3 cellular contexts compared by ENCODE assay signal in the genomic region with DNA sequence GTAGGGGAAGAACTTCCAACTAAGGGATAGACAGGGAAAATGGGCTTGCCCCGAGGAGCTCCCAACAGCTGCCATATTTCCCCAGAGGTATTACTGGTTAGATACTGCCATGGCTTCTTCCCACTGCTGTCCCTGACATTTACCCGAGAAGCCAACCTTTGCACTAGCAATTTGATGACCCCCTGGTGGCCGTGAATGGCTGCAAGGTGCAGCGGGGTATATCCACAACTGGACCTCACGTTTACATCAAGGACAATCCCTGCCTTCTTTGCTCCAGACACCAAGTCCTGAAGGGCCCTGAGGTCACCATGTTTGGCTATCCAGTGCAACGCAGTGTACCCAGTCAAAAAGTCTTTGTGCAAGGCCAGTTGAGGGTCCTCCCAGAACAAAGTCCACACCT.
TF ChIP-seq lines count a peak whose summit lies in the region.

No MANE protein-coding gene starts in this region.

TF ChIP-seq in SK-N-SH, 30 proteins besides CTCF, POLR2A, EP300 and RAD21:
- TF ChIP-seq, protein P1, sequence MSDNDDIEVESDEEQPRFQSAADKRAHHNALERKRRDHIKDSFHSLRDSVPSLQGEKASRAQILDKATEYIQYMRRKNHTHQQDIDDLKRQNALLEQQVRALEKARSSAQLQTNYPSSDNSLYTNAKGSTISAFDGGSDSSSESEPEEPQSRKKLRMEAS (IDR thresholded peaks at IDR 0.05; ENCODE audit: low read depth) = no peak
- TF ChIP-seq EZH2phosphoT487 (IDR thresholded peaks at IDR 0.05; ENCODE audit: borderline replicate concordance, low read depth) (no peak), RXRA (IDR thresholded peaks at IDR 0.05; ENCODE audit: borderline replicate concordance, low read depth) (no peak), RCOR1 (IDR thresholded peaks at IDR 0.05; ENCODE audit: low read length) (no peak), ELF1 (IDR thresholded peaks at IDR 0.05) (no peak), YY1 (IDR thresholded peaks at IDR 0.05; ENCODE audit: low read depth) (no peak), GABPA (IDR thresholded peaks at IDR 0.05; ENCODE audit: low read depth) (no peak), TAF1 (IDR thresholded peaks at IDR 0.05; ENCODE audit: borderline replicate concordance, low read depth, low read length) (no peak)

TF ChIP-seq in SK-N-SH treated with all-trans-retinoic acid at 6 μM for 48 hours, 23 proteins besides CTCF, POLR2A, EP300 and RAD21:
- no peak for TF ChIP-seq ZNF8 (CRISPR knock-in tag; IDR thresholded peaks at IDR 0.05)
- TF ChIP-seq, protein P2, sequence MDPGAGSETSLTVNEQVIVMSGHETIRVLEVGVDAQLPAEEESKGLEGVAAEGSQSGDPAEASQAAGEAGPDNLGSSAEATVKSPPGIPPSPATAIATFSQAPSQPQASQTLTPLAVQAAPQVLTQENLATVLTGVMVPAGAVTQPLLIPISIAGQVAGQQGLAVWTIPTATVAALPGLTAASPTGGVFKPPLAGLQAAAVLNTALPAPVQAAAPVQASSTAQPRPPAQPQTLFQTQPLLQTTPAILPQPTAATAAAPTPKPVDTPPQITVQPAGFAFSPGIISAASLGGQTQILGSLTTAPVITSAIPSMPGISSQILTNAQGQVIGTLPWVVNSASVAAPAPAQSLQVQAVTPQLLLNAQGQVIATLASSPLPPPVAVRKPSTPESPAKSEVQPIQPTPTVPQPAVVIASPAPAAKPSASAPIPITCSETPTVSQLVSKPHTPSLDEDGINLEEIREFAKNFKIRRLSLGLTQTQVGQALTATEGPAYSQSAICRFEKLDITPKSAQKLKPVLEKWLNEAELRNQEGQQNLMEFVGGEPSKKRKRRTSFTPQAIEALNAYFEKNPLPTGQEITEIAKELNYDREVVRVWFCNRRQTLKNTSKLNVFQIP (CRISPR knock-in tag; IDR thresholded peaks at IDR 0.05; ENCODE audit: borderline replicate concordance, low read depth) = no peak
- TF ChIP-seq ZFP3 (CRISPR knock-in tag; IDR thresholded peaks at IDR 0.05) = no peak
- no peak for TF ChIP-seq TOX (CRISPR knock-in tag; IDR thresholded peaks at IDR 0.05; ENCODE audit: borderline replicate concordance)
- TF ChIP-seq ISL1 (CRISPR knock-in tag; IDR thresholded peaks at IDR 0.05) = no peak
- no peak for TF ChIP-seq OSR1 (CRISPR knock-in tag; IDR thresholded peaks at IDR 0.05)
- TF ChIP-seq CREB5 (CRISPR knock-in tag; IDR thresholded peaks at IDR 0.05; ENCODE audit: low read depth) = no peak
- TF ChIP-seq ZC3H10 (CRISPR knock-in tag; IDR thresholded peaks at IDR 0.05) = no peak
- TF ChIP-seq BACH2 (CRISPR knock-in tag; IDR thresholded peaks at IDR 0.05; ENCODE audit: borderline replicate concordance) = no peak
- TF ChIP-seq CSRNP3 (CRISPR knock-in tag; IDR thresholded peaks at IDR 0.05) = no peak
- TF ChIP-seq ZNF70 (CRISPR knock-in tag; IDR thresholded peaks at IDR 0.05) = no peak
- no peak for TF ChIP-seq GLIS3 (CRISPR knock-in tag; IDR thresholded peaks at IDR 0.05)
- TF ChIP-seq SNAI2 (CRISPR knock-in tag; IDR thresholded peaks at IDR 0.05) = no peak
- no peak for TF ChIP-seq RARB (CRISPR knock-in tag; IDR thresholded peaks at IDR 0.05)
- no peak for TF ChIP-seq PATZ1 (CRISPR knock-in tag; IDR thresholded peaks at IDR 0.05; ENCODE audit: borderline replicate concordance)
- no peak for TF ChIP-seq ESRRG (CRISPR knock-in tag; IDR thresholded peaks at IDR 0.05)
- no peak for TF ChIP-seq ZNF565 (CRISPR knock-in tag; conservative IDR thresholded peaks at IDR 0.05; ENCODE audit: low read depth)
TF ChIP-seq in SK-N-SH treated with all-trans-retinoic acid at 6 μM for 48 hours: peak in this region for 0.

TF ChIP-seq in K562, 482 proteins besides CTCF, POLR2A, EP300 and RAD21:
- no peak for TF ChIP-seq POLR3G (IDR thresholded peaks at IDR 0.05; ENCODE audit: extremely low read depth, insufficient read length, insufficient replicate concordance)
- no peak for TF ChIP-seq ZNF212 (CRISPR knock-in tag; IDR thresholded peaks at IDR 0.05)
- no peak for TF ChIP-seq ZBTB33 (CRISPR knock-in tag; IDR thresholded peaks at IDR 0.05)
- no peak for TF ChIP-seq REST (CRISPR knock-in tag; IDR thresholded peaks at IDR 0.05; ENCODE audit: low read depth)
- TF ChIP-seq PHB (CRISPR knock-in tag; IDR thresholded peaks at IDR 0.05) = no peak
- no peak for TF ChIP-seq ETS2 (tag; IDR thresholded peaks at IDR 0.05; ENCODE audit: borderline replicate concordance, poor library complexity, severe bottlenecking)
- TF ChIP-seq NR4A1 (CRISPR knock-in tag; IDR thresholded peaks at IDR 0.05) = no peak
- TF ChIP-seq NR4A1 (tag; IDR thresholded peaks at IDR 0.05) = no peak
- no peak for TF ChIP-seq ERF (CRISPR knock-in tag; IDR thresholded peaks at IDR 0.05)
- no peak for TF ChIP-seq ZNF699 (CRISPR knock-in tag; IDR thresholded peaks at IDR 0.05; ENCODE audit: insufficient replicate concordance)
- no peak for TF ChIP-seq RBFOX2 (IDR thresholded peaks at IDR 0.05; ENCODE audit: low read depth, low read length)
- TF ChIP-seq CAMTA2 (CRISPR knock-in tag; conservative IDR thresholded peaks at IDR 0.05) = no peak
- no peak for TF ChIP-seq YY1 (IDR thresholded peaks at IDR 0.05; ENCODE audit: borderline replicate concordance in 1 of 3, control insufficient read depth in 1 of 3, extremely low read depth in 1 of 3, insufficient read depth in 3 of 3, insufficient read length in 1 of 3, insufficient replicate concordance in 2 of 3, low read depth in 1 of 3, low read length in 2 of 3)
- no peak for TF ChIP-seq ARNT (IDR thresholded peaks at IDR 0.05)
- TF ChIP-seq GABPB2 (CRISPR knock-in tag; conservative IDR thresholded peaks at IDR 0.05) = no peak
- no peak for TF ChIP-seq KLF13 (tag; IDR thresholded peaks at IDR 0.05; ENCODE audit: borderline replicate concordance, low read depth)
- TF ChIP-seq HLTF (IDR thresholded peaks at IDR 0.05) = no peak
- no peak for TF ChIP-seq KLF1 (tag; IDR thresholded peaks at IDR 0.05)
- no peak for TF ChIP-seq NR3C1 (CRISPR knock-in tag; IDR thresholded peaks at IDR 0.05)
- no peak for TF ChIP-seq CBFB (CRISPR knock-in tag; IDR thresholded peaks at IDR 0.05)
- TF ChIP-seq KLF6 (CRISPR knock-in tag; IDR thresholded peaks at IDR 0.05; ENCODE audit: borderline replicate concordance) = no peak
